Comparison of ENCODE assay signal across 8 cellular contexts in genomic region chr3:29683306-29683993, GRCh38.
DNase-seq lines count a peak whose midpoint lies in the region; ATAC-seq and TF ChIP-seq lines count a peak whose summit lies in the region.

No MANE protein-coding gene starts in this region.

- peaks cover 3% of the 10 kb centered on the region for H3K27me3 Mint-ChIP-seq in activated CD8-positive, alpha-beta T cell treated with anti-CD3 and anti-CD28 coated beads for 36 hours

- TF ChIP-seq CTCF in activated CD8-positive, alpha-beta T cell treated with anti-CD3 and anti-CD28 coated beads for 36 hours (IDR thresholded peaks at IDR 0.05): no peak

- H3K9me3 Mint-ChIP-seq in activated CD8-positive, alpha-beta T cell treated with anti-CD3 and anti-CD28 coated beads for 36 hours: peaks cover 3% of the 10 kb centered on the region

- peak overlapping the region; percentile 8 for H3K27ac ChIP-seq in mesenchymal stem cell (ENCODE audit: low read length, poor library complexity, severe bottlenecking)

- H3K27me3 ChIP-seq in adipocyte (replicated peaks; ENCODE audit: control insufficient read depth, insufficient read depth, low read length) (no peaks in the 10 kb centered on the region), mesenchymal stem cell (ENCODE audit: control insufficient read depth in 1 of 2, insufficient read depth in 1 of 2, low read length in 2 of 2) (no peaks in the 10 kb centered on the region)

- CTCF ChIA-PET in activated CD8-positive, alpha-beta T cell treated with anti-CD3 and anti-CD28 coated beads for 36 hours (lab: Charles Lee): no interaction called here

- H2BK12ac ChIP-seq in mesenchymal stem cell (ENCODE audit: low read length in 2 of 2): no peak overlapping the region

- H3K4me1 ChIP-seq in adipocyte (ENCODE audit: control insufficient read depth, insufficient read depth, low read length): peaks cover 30% of the 10 kb centered on the region
- H3K4me1 ChIP-seq in mesenchymal stem cell (ENCODE audit: control insufficient read depth, insufficient read depth, low read depth, low read length): no peaks in the 10 kb centered on the region

- H3K9ac ChIP-seq in adipocyte (ENCODE audit: low read length) (peak overlapping the region; percentile 73), mesenchymal stem cell (ENCODE audit: low read length) (peak overlapping the region; percentile 64)

- H2AFZ ChIP-seq in mesenchymal stem cell (ENCODE audit: low read depth, low read length): no peak overlapping the region

- peaks cover 14% of the 10 kb centered on the region for H3K4me1 Mint-ChIP-seq in activated CD8-positive, alpha-beta T cell treated with anti-CD3 and anti-CD28 coated beads for 36 hours (ENCODE audit: low read depth)

- peak; percentile 66 for ATAC-seq in GM18868 (IDR thresholded peaks at IDR 0.05; ENCODE audit: unreplicated experiment)
- ATAC-seq in HG03060 (IDR thresholded peaks at IDR 0.05; ENCODE audit: low read depth, unreplicated experiment): peak; percentile 49
- no peak for ATAC-seq in activated CD8-positive, alpha-beta T cell treated with anti-CD3 and anti-CD28 coated beads for 36 hours

- WGBS in mesenchymal stem cell: 32% methylated on average over 3 of the region's 3 CpGs

- no peak overlapping the region for H3K14ac ChIP-seq in mesenchymal stem cell (ENCODE audit: low read length in 2 of 2)

- H3K4ac ChIP-seq in mesenchymal stem cell (ENCODE audit: low read depth in 1 of 2, low read length in 2 of 2): peak overlapping the region in 1 of 2 experiments; percentile 59

- H2BK120ac ChIP-seq in mesenchymal stem cell (ENCODE audit: low read depth, low read length): peak overlapping the region; percentile 22

- no peak overlapping the region for H3K4me2 ChIP-seq in mesenchymal stem cell (ENCODE audit: low read length, poor library complexity, severe bottlenecking)

- no peak overlapping the region for H4K91ac ChIP-seq in mesenchymal stem cell (ENCODE audit: low read length)

- peaks cover 4% of the 10 kb centered on the region for H3K36me3 ChIP-seq in adipocyte (ENCODE audit: control insufficient read depth, insufficient read depth, low read length, severe bottlenecking)
- no peaks in the 10 kb centered on the region for H3K36me3 ChIP-seq in mesenchymal stem cell (ENCODE audit: control insufficient read depth in 1 of 2, insufficient read depth in 2 of 2, low read depth in 1 of 2, low read length in 2 of 2)

- H3K9me3 ChIP-seq in adipocyte (ENCODE audit: control insufficient read depth, low read length): no peaks in the 10 kb centered on the region
- no peaks in the 10 kb centered on the region for H3K9me3 ChIP-seq in mesenchymal stem cell (ENCODE audit: control insufficient read depth, low read length)

- no peaks in the 10 kb centered on the region for H3K36me3 Mint-ChIP-seq in activated CD8-positive, alpha-beta T cell treated with anti-CD3 and anti-CD28 coated beads for 36 hours (ENCODE audit: low read depth)

- H4K8ac ChIP-seq in mesenchymal stem cell (ENCODE audit: low read length): no peak overlapping the region

- no peak overlapping the region for H2BK15ac ChIP-seq in mesenchymal stem cell (ENCODE audit: low read depth, poor library complexity, severe bottlenecking)

- intact Hi-C loops in activated CD8-positive, alpha-beta T cell treated with anti-CD3 and anti-CD28 coated beads for 36 hours (cut with micrococcal nuclease): no loop called here

- peak overlapping the region; percentile 46 for H3K4me3 ChIP-seq in adipocyte (ENCODE audit: low read length)
- H3K4me3 ChIP-seq in mesenchymal stem cell (ENCODE audit: insufficient read depth in 1 of 2, low read depth in 1 of 2, low read length in 2 of 2): peak overlapping the region in 1 of 2 experiments; percentile 1

- POLR2A ChIA-PET in activated CD8-positive, alpha-beta T cell treated with anti-CD3 and anti-CD28 coated beads for 36 hours (lab: Charles Lee): no interaction called here

- H3K23ac ChIP-seq in mesenchymal stem cell (ENCODE audit: low read length in 2 of 2): no peak overlapping the region

- no peak overlapping the region for H3K4me3 Mint-ChIP-seq in activated CD8-positive, alpha-beta T cell treated with anti-CD3 and anti-CD28 coated beads for 36 hours

- H2AK5ac ChIP-seq in mesenchymal stem cell (ENCODE audit: low read length, severe bottlenecking): no peak overlapping the region

- H3K27ac Mint-ChIP-seq in activated CD8-positive, alpha-beta T cell treated with anti-CD3 and anti-CD28 coated beads for 36 hours: no peak overlapping the region

- DNase-seq in adipocyte (ENCODE audit: low read depth) (peak; percentile 67), mesenchymal stem cell (peak; percentile 71), NCI-H1092 (lab: John Stamatoyannopoulos, UW) (no peak), NCI-H2029 treated with DMSO at 0.1 percent for 48 hours (lab: John Stamatoyannopoulos, UW) (no peak)
- DNase-seq in activated CD4-positive, alpha-beta T cell treated with anti-CD3 and anti-CD28 coated beads for 48 hours: no peak
- DNase-seq in activated CD8-positive, alpha-beta T cell treated with anti-CD3 and anti-CD28 coated beads for 36 hours: no peak

- peak overlapping the region in 1 of 2 experiments; percentile 34 for H3K18ac ChIP-seq in mesenchymal stem cell (ENCODE audit: low read depth in 1 of 2, low read length in 2 of 2)

- H2BK5ac ChIP-seq in mesenchymal stem cell (ENCODE audit: low read depth, low read length, poor library complexity, severe bottlenecking): no peak overlapping the region

- peaks cover 17% of the 10 kb centered on the region for H3K79me1 ChIP-seq in mesenchymal stem cell (replicated peaks; ENCODE audit: low read length, poor library complexity, severe bottlenecking)

Comparison
In these comparisons a context has a peak if more than half of its experiments do, and no peak if none do; other contexts are left out.
1. DNase-seq: peak in adipocyte (single experiment) and mesenchymal stem cell (single experiment); none in activated CD4-positive, alpha-beta T cell treated with anti-CD3 and anti-CD28 coated beads for 48 hours (single experiment), NCI-H1092 (single experiment), NCI-H2029 treated with DMSO at 0.1 percent for 48 hours (single experiment) and activated CD8-positive, alpha-beta T cell treated with anti-CD3 and anti-CD28 coated beads for 36 hours (single experiment).